In genomic region chr6:160089534-160089897, GRCh38 we compare ENCODE assay signal across 26 cellular contexts. TPM values are rescaled to one million over a fixed set of nuclear protein-coding genes. Genes with fewer than 3 reads are reported as not detected.
DNase-seq lines count a peak whose midpoint lies in the region; ATAC-seq and TF ChIP-seq lines count a peak whose summit lies in the region.
"Had no signal": no experiment of that assay in that cellular context is flagged by ENCODE, and none has a peak within 500 bp of the region (broad histone marks: within the 10 kb centered on the region; RNA-seq: fewer than 3 reads in every experiment).

No MANE protein-coding gene starts in this region.

- no peak overlapping the region for H3K18ac ChIP-seq in mesenchymal stem cell (ENCODE audit: low read depth in 1 of 2, low read length in 2 of 2)

- H3K4ac ChIP-seq in mesenchymal stem cell (ENCODE audit: low read depth in 1 of 2, low read length in 2 of 2), result no peak overlapping the region

- H3K27ac Mint-ChIP-seq in activated CD8-positive, alpha-beta memory T cell treated with anti-CD3 and anti-CD28 coated beads, Interleukin-2, amount 10 ng/mL, durations not matched to agents 7 days and 5 days, result peak overlapping the region; percentile 2
- H3K27ac Mint-ChIP-seq: CD14-positive monocyte had no signal

- ATAC-seq in activated CD8-positive, alpha-beta memory T cell treated with anti-CD3 and anti-CD28 coated beads, Interleukin-2, amount 10 ng/mL, durations not matched to agents 7 days and 5 days, result no peak
- ATAC-seq in GM21360 (IDR thresholded peaks at IDR 0.05; ENCODE audit: unreplicated experiment), result no peak

- H3K27ac ChIP-seq in mesenchymal stem cell (ENCODE audit: low read length, poor library complexity, severe bottlenecking) (no peak overlapping the region), sigmoid colon (peak overlapping the region in 3 of 4 donors; percentile 51 to 75 (median 73)), vagina (peak overlapping the region; percentile 62)
- H3K27ac ChIP-seq: 22Rv1 had no signal

- TF ChIP-seq EP300 in sigmoid colon (IDR thresholded peaks at IDR 0.05), result no peak

- H3K36me3 ChIP-seq in mesenchymal stem cell (ENCODE audit: control insufficient read depth in 1 of 2, insufficient read depth in 2 of 2, low read depth in 1 of 2, low read length in 2 of 2) (peaks cover 82 to 83% of the 10 kb centered on the region in 2 experiments), sigmoid colon (peaks cover 29 to 90% (median 49%) of the 10 kb centered on the region in 4 donors), vagina (peaks cover 0 to 87% of the 10 kb centered on the region in 2 donors)

- no peak overlapping the region for H3K4me3 Mint-ChIP-seq in activated CD8-positive, alpha-beta memory T cell treated with anti-CD3 and anti-CD28 coated beads, Interleukin-2, amount 10 ng/mL, durations not matched to agents 7 days and 5 days
- H3K4me3 Mint-ChIP-seq: CD14-positive monocyte; CD8-positive, alpha-beta memory T cell had no signal

- H3K9me3 Mint-ChIP-seq in activated CD8-positive, alpha-beta memory T cell treated with anti-CD3 and anti-CD28 coated beads, Interleukin-2, amount 10 ng/mL, durations not matched to agents 7 days and 5 days (ENCODE audit: low read depth), result no peaks in the 10 kb centered on the region
- H3K9me3 Mint-ChIP-seq: CD8-positive, alpha-beta memory T cell had no signal

- intact Hi-C loops in sigmoid colon (cut with DNase I), result loop anchor here (2.0 to 10.0 kb wide), 2 partner anchors 47 to 445 kb away; no protein-coding TSS in a partner anchor
- intact Hi-C loops in vagina (cut with DNase I), result loop anchor here (5.0 kb wide), 1 partner anchor 368 kb away; no protein-coding TSS in a partner anchor

- H3K4me1 Mint-ChIP-seq in activated CD8-positive, alpha-beta memory T cell treated with anti-CD3 and anti-CD28 coated beads, Interleukin-2, amount 10 ng/mL, durations not matched to agents 7 days and 5 days, result peaks cover 8% of the 10 kb centered on the region
- H3K4me1 Mint-ChIP-seq: CD14-positive monocyte had no signal

- H2BK15ac ChIP-seq in mesenchymal stem cell (ENCODE audit: low read depth, poor library complexity, severe bottlenecking), result no peak overlapping the region

- H3K79me1 ChIP-seq in mesenchymal stem cell (replicated peaks; ENCODE audit: low read length, poor library complexity, severe bottlenecking), result peaks cover 39% of the 10 kb centered on the region

- H3K27me3 Mint-ChIP-seq in activated CD8-positive, alpha-beta memory T cell treated with anti-CD3 and anti-CD28 coated beads, Interleukin-2, amount 10 ng/mL, durations not matched to agents 7 days and 5 days, result no peaks in the 10 kb centered on the region
- H3K27me3 Mint-ChIP-seq: CD8-positive, alpha-beta memory T cell had no signal

- no peak overlapping the region for H3K4me3 ChIP-seq in mesenchymal stem cell (ENCODE audit: insufficient read depth in 1 of 2, low read depth in 1 of 2, low read length in 2 of 2)
- no peak overlapping the region for H3K4me3 ChIP-seq in sigmoid colon
- no peak overlapping the region for H3K4me3 ChIP-seq in vagina
- H3K4me3 ChIP-seq: MG63 had no signal

- no peaks in the 10 kb centered on the region for H3K9me3 ChIP-seq in mesenchymal stem cell (ENCODE audit: control insufficient read depth, low read length)
- H3K9me3 ChIP-seq in sigmoid colon, result no peaks in the 10 kb centered on the region
- H3K9me3 ChIP-seq in vagina, result no peaks in the 10 kb centered on the region
- H3K9me3 ChIP-seq: BE2C, MG63 had no signal

- H3K4me1 ChIP-seq in mesenchymal stem cell (ENCODE audit: control insufficient read depth, insufficient read depth, low read depth, low read length) (no peaks in the 10 kb centered on the region), sigmoid colon (peaks cover 0 to 21% (median 12%) of the 10 kb centered on the region in 4 donors), vagina (peaks cover 5% of the 10 kb centered on the region)
- H3K4me1 ChIP-seq: BE2C had no signal

- H3K27me3 ChIP-seq in mesenchymal stem cell (ENCODE audit: control insufficient read depth in 1 of 2, insufficient read depth in 1 of 2, low read length in 2 of 2), result no peaks in the 10 kb centered on the region
- no peaks in the 10 kb centered on the region for H3K27me3 ChIP-seq in sigmoid colon
- no peaks in the 10 kb centered on the region for H3K27me3 ChIP-seq in vagina
- H3K27me3 ChIP-seq: BE2C, MG63 had no signal

- no peak overlapping the region for H2BK120ac ChIP-seq in mesenchymal stem cell (ENCODE audit: low read depth, low read length)

- CTCF ChIA-PET in activated CD8-positive, alpha-beta memory T cell treated with anti-CD3 and anti-CD28 coated beads, Interleukin-2, amount 10 ng/mL, durations not matched to agents 7 days and 5 days (lab: Charles Lee), result interaction anchor here (1.5 kb wide), 1 partner anchor 445 kb away, joined by 6 read pairs; no protein-coding TSS in a partner anchor

- no peak overlapping the region for H2BK5ac ChIP-seq in mesenchymal stem cell (ENCODE audit: low read depth, low read length, poor library complexity, severe bottlenecking)

- H2AFZ ChIP-seq in mesenchymal stem cell (ENCODE audit: low read depth, low read length), result no peak overlapping the region

- no peak for TF ChIP-seq POLR2A in sigmoid colon (IDR thresholded peaks at IDR 0.05)
- TF ChIP-seq POLR2A in vagina (IDR thresholded peaks at IDR 0.05), result no peak

- no peak overlapping the region for H4K8ac ChIP-seq in mesenchymal stem cell (ENCODE audit: low read length)

- DNase-seq in activated CD8-positive, alpha-beta memory T cell treated with anti-CD3 and anti-CD28 coated beads, Interleukin-2, amount 10 ng/mL, durations not matched to agents 7 days and 5 days, result no peak
- no peak for DNase-seq in activated CD8-positive, alpha-beta memory T cell treated with anti-CD3 and anti-CD28 coated beads for 24 hours
- DNase-seq in mesenchymal stem cell (no peak), sigmoid colon (no peak), vagina (ENCODE audit: extremely low spot score in 2 of 2) (no peak), NCI-H1930 (lab: John Stamatoyannopoulos, UW) (no peak)
- DNase-seq in NK-92 treated with Interleukin-12 subunit alpha and Interleukin-12 subunit beta, amount 100 ng/mL, for 24 hours (lab: John Stamatoyannopoulos, UW), result no peak
- DNase-seq: BE2C; CD8-positive, alpha-beta memory T cell; DMS 273 treated with DMSO at 0.1 percent for 48 hours; DMS79 treated with DMSO at 0.1 percent for 48 hours; GF-D8; HCEC 1CT; IMR-90; KG1; MG63; NCI-H1105 treated with DMSO at 0.1 percent for 48 hours; NCI-H2029 treated with DMSO at 0.1 percent for 48 hours; NCI-H446 treated with DMSO at 0.1 percent for 48 hours; NCI-H526; NCI-H82; Right ventricle myocardium superior; RPMI8226 had no signal

- H3K4me2 ChIP-seq in mesenchymal stem cell (ENCODE audit: low read length, poor library complexity, severe bottlenecking), result no peak overlapping the region

- no peak overlapping the region for H3K23ac ChIP-seq in mesenchymal stem cell (ENCODE audit: low read length in 2 of 2)

- 95% methylated on average over 7 of the region's 7 CpGs for WGBS in mesenchymal stem cell
- 91 to 96% methylated on average over 7 of the region's 7 CpGs for WGBS in sigmoid colon, 2 donors

- H2AK5ac ChIP-seq in mesenchymal stem cell (ENCODE audit: low read length, severe bottlenecking), result no peak overlapping the region

- peaks cover 52% of the 10 kb centered on the region for H3K36me3 Mint-ChIP-seq in activated CD8-positive, alpha-beta memory T cell treated with anti-CD3 and anti-CD28 coated beads, Interleukin-2, amount 10 ng/mL, durations not matched to agents 7 days and 5 days

- no peak overlapping the region for H2BK12ac ChIP-seq in mesenchymal stem cell (ENCODE audit: low read length in 2 of 2)

- H3K9ac ChIP-seq in mesenchymal stem cell (ENCODE audit: low read length), result peak overlapping the region; percentile 83

- no peak overlapping the region for H4K91ac ChIP-seq in mesenchymal stem cell (ENCODE audit: low read length)

- TF ChIP-seq CTCF in sigmoid colon (IDR thresholded peaks at IDR 0.05), result no peak
- no peak for TF ChIP-seq CTCF in vagina (IDR thresholded peaks at IDR 0.05)

- no peak overlapping the region for H3K14ac ChIP-seq in mesenchymal stem cell (ENCODE audit: low read length in 2 of 2)

RNA-seq across cellular contexts. Expression of gene SLC22A1, which starts 32.1 kb away (rescaled TPM):
- total RNA-seq in activated CD8-positive, alpha-beta memory T cell treated with anti-CD3 and anti-CD28 coated beads, Interleukin-2, amount 10 ng/mL, durations not matched to agents 7 days and 5 days, result 1 to 10 TPM in 1 of 2 experiments, under 1 TPM in 1; 0.82 to 1.6 TPM
- polyA plus RNA-seq in mesenchymal stem cell (2013, experiment 1 of 2), result 2.2 TPM
- polyA plus RNA-seq in mesenchymal stem cell (2013, experiment 2 of 2), result 2.0 TPM
- total RNA-seq in sigmoid colon (1 to 10 TPM in 2 of 4 donors, under 1 TPM in 1, not detected in 1; 0.99 to 1.9 (median 1.1) TPM), vagina (1.2 TPM)
- under 1 TPM in 1 of 3 donors, not detected in 2; 0.58 TPM for polyA plus RNA-seq in sigmoid colon
- total RNA-seq: IMR-90 had no signal
